Comparison of ENCODE assay signal across 19 cellular contexts in genomic region chr1:196866974-196867373, GRCh38. TPM values are rescaled to one million over a fixed set of nuclear protein-coding genes. Genes with fewer than 3 reads are reported as not detected.
DNase-seq lines count a peak whose midpoint lies in the region; ATAC-seq and TF ChIP-seq lines count a peak whose summit lies in the region.
"Had no signal": no experiment of that assay in that cellular context is flagged by ENCODE, and none has a peak within 500 bp of the region (broad histone marks: within the 10 kb centered on the region; RNA-seq: fewer than 3 reads in every experiment).

No MANE protein-coding gene starts in this region.

- H4K20me1 ChIP-seq in MM.1S (ENCODE audit: insufficient read depth, low read length), result no peaks in the 10 kb centered on the region
- H4K20me1 ChIP-seq: BLaER1 treated with 17β-estradiol and CSF1 and Interleukin-3, amounts not matched to agents 10 nM and 100 nM had no signal

- no peak overlapping the region for H2AFZ ChIP-seq in MM.1S (ENCODE audit: low read length)

- H3K27me3 Mint-ChIP-seq in WTC11 (ENCODE audit: low read depth), result no peaks in the 10 kb centered on the region
- H3K27me3 Mint-ChIP-seq: B cell had no signal

- DNase-seq in GM12865 (ENCODE audit: low read depth), result peak; percentile 19
- peak; percentile 38 for DNase-seq in MM.1S
- no peak for DNase-seq in WTC11 (ENCODE audit: low spot score)
- DNase-seq in putamen (ENCODE audit: low spot score), result no peak
- DNase-seq: AML-193; Caco-2; Calu3; CD4-positive, alpha-beta T cell; CD8-positive, alpha-beta T cell; DMS79 treated with DMSO at 0.1 percent for 48 hours; GF-D8 had no signal

- POLR2A ChIA-PET in WTC11 (lab: Charles Lee), result no interaction called here

- TF ChIP-seq CTCF in GM12865 (IDR thresholded peaks at IDR 0.05; ENCODE audit: insufficient read depth, low read depth, low read length, missing control alignments) (no peak), MM.1S (IDR thresholded peaks at IDR 0.05; ENCODE audit: low read length) (no peak), WTC11 (IDR thresholded peaks at IDR 0.05) (no peak)

- no peak overlapping the region for H3K4me2 ChIP-seq in MM.1S (ENCODE audit: low read depth, low read length)
- H3K4me2 ChIP-seq: A549; BLaER1 treated with 17β-estradiol and CSF1 and Interleukin-3, amounts not matched to agents 10 nM and 100 nM had no signal

- H3K27ac ChIP-seq in MM.1S (ENCODE audit: low read length), result no peak overlapping the region
- H3K27ac ChIP-seq: 22Rv1; A549; BLaER1 treated with 17β-estradiol and CSF1 and Interleukin-3, amounts not matched to agents 10 nM and 100 nM; C4-2B had no signal

- 0 out of 2 replicates have a peak, but pooled peaks cover 7% of the 10 kb centered on the region for H3K4me1 ChIP-seq in MM.1S (ENCODE audit: low read length)
- H3K4me1 ChIP-seq: A549, Caco-2 had no signal

- CTCF ChIA-PET in WTC11 (lab: Charles Lee), result no interaction called here

- no peaks in the 10 kb centered on the region for H3K9me3 ChIP-seq in MM.1S (replicated peaks; ENCODE audit: insufficient read depth, low read length)
- H3K9me3 ChIP-seq: A549; BLaER1 treated with 17β-estradiol and CSF1 and Interleukin-3, amounts not matched to agents 10 nM and 100 nM; Caco-2 had no signal

- H3K9ac ChIP-seq in MM.1S (ENCODE audit: low read length), result no peak overlapping the region
- H3K9ac ChIP-seq: BLaER1 treated with 17β-estradiol and CSF1 and Interleukin-3, amounts not matched to agents 10 nM and 100 nM had no signal

- no peaks in the 10 kb centered on the region for H3K27me3 ChIP-seq in MM.1S (replicated peaks; ENCODE audit: insufficient read depth, low read length)
- H3K27me3 ChIP-seq: BLaER1 treated with 17β-estradiol and CSF1 and Interleukin-3, amounts not matched to agents 10 nM and 100 nM had no signal

- 0 out of 2 replicates have a peak overlapping the region, but pooled peaks have one; percentile 22 for H3K27ac Mint-ChIP-seq in WTC11
- H3K27ac Mint-ChIP-seq: B cell; CD4-positive, alpha-beta T cell; CD8-positive, alpha-beta T cell had no signal

- no peak for ATAC-seq in WTC11
- ATAC-seq in HG03521 (IDR thresholded peaks at IDR 0.05; ENCODE audit: unreplicated experiment), result no peak
- ATAC-seq: A549; CD8-positive, alpha-beta T cell; GM12878 had no signal

- H3K4me3 ChIP-seq in GM12865 (ENCODE audit: low read depth, low read length) (no peak overlapping the region), MM.1S (ENCODE audit: low read length) (no peak overlapping the region)
- H3K4me3 ChIP-seq: A549; BLaER1 treated with 17β-estradiol and CSF1 and Interleukin-3, amounts not matched to agents 10 nM and 100 nM; GM12878 had no signal

- H3K9me2 ChIP-seq in MM.1S (replicated peaks; ENCODE audit: insufficient read depth, low read length), result no peaks in the 10 kb centered on the region

- H3K4me1 Mint-ChIP-seq in WTC11, result no peaks in the 10 kb centered on the region
- H3K4me1 Mint-ChIP-seq: B cell had no signal

- no peaks in the 10 kb centered on the region for H3K36me3 Mint-ChIP-seq in WTC11
- H3K36me3 Mint-ChIP-seq: CD8-positive, alpha-beta T cell had no signal

- no peaks in the 10 kb centered on the region for H3K36me3 ChIP-seq in MM.1S (replicated peaks; ENCODE audit: insufficient read depth, low read length)
- H3K36me3 ChIP-seq: BLaER1 treated with 17β-estradiol and CSF1 and Interleukin-3, amounts not matched to agents 10 nM and 100 nM had no signal

- H3F3A ChIP-seq in MM.1S (ENCODE audit: insufficient read depth, low read length), result no peaks in the 10 kb centered on the region

- no peaks in the 10 kb centered on the region for H3K79me2 ChIP-seq in MM.1S (ENCODE audit: low read length)

- H3K4me3 Mint-ChIP-seq in WTC11, result no peak overlapping the region
- H3K4me3 Mint-ChIP-seq: B cell; CD4-positive, alpha-beta T cell; CD8-positive, alpha-beta T cell had no signal

- peaks cover 6% of the 10 kb centered on the region; the same call in 1 of the 2 replicates for H3K9me3 Mint-ChIP-seq in WTC11
- H3K9me3 Mint-ChIP-seq: CD4-positive, alpha-beta T cell had no signal

TF ChIP-seq in WTC11, 78 proteins besides CTCF, POLR2A, EP300 and RAD21:
- TF ChIP-seq SOX15 (CRISPR knock-in tag; IDR thresholded peaks at IDR 0.05), result no peak
- TF ChIP-seq ZNF671 (CRISPR knock-in tag; IDR thresholded peaks at IDR 0.05), result no peak
- no peak for TF ChIP-seq RELA (CRISPR knock-in tag; IDR thresholded peaks at IDR 0.05; ENCODE audit: borderline replicate concordance)
- TF ChIP-seq ETV6 (CRISPR knock-in tag; IDR thresholded peaks at IDR 0.05), result no peak
- no peak for TF ChIP-seq ZBTB21 (CRISPR knock-in tag; IDR thresholded peaks at IDR 0.05; ENCODE audit: borderline replicate concordance)
- TF ChIP-seq NR2C2 (CRISPR knock-in tag; IDR thresholded peaks at IDR 0.05), result no peak
- no peak for TF ChIP-seq ZBTB43 (CRISPR knock-in tag; IDR thresholded peaks at IDR 0.05)

RNA-seq across cellular contexts. Expression of gene CFHR4, which starts 20.9 kb away (rescaled TPM):
- 0.42 TPM in 1 of 3 replicates, not detected in the others for total RNA-seq in WTC11 (2021)
- total RNA-seq: A172; B cell; Caco-2; Calu3; CD4-positive, alpha-beta T cell; CD8-positive, alpha-beta T cell; GM12878 had no signal

RNA-seq across cellular contexts. Expression of gene CFHR1, which starts 47.4 kb away (rescaled TPM):
- 0.14 to 0.20 TPM (median 0.16 TPM) in 3 replicates for total RNA-seq in WTC11 (2021)
- total RNA-seq: B cell; Caco-2; Calu3; CD4-positive, alpha-beta T cell; CD8-positive, alpha-beta T cell; GM12878 had no signal

Comparison
In these comparisons a context has a peak if more than half of its experiments do, and no peak if none do; other contexts are left out.
1. DNase-seq: peak in GM12865 (single experiment) and MM.1S (single experiment); none in WTC11 (single experiment) and putamen (single experiment).